8 cellular contexts compared by ENCODE assay signal in genomic region chr12:1830981-1831930, GRCh38. TPM values are rescaled to one million over a fixed set of nuclear protein-coding genes. Genes with fewer than 3 reads are reported as not detected.
DNase-seq lines count a peak whose midpoint lies in the region; ATAC-seq and TF ChIP-seq lines count a peak whose summit lies in the region.

No MANE protein-coding gene starts in this region.

- H3K9me3 Mint-ChIP-seq in Calu3 (ENCODE audit: low read depth, unreplicated experiment) (no peaks in the 10 kb centered on the region), endodermal cell (no peaks in the 10 kb centered on the region)

- intact Hi-C loops in Calu3 (cut with micrococcal nuclease; ENCODE audit: unreplicated experiment) = no loop called here
- intact Hi-C loops in mucosa of descending colon (cut with DNase I, micrococcal nuclease) = no loop called here

- H3K9me3 ChIP-seq in MM.1S (replicated peaks; ENCODE audit: insufficient read depth, low read length) = no peaks in the 10 kb centered on the region
- no peaks in the 10 kb centered on the region for H3K9me3 ChIP-seq in endodermal cell (ENCODE audit: control insufficient read depth, low read length)
- H3K9me3 ChIP-seq in mucosa of descending colon = no peaks in the 10 kb centered on the region
- no peaks in the 10 kb centered on the region for H3K9me3 ChIP-seq in Karpas-422 (ENCODE audit: low read length)

- H3F3A ChIP-seq in MM.1S (ENCODE audit: insufficient read depth, low read length) = no peaks in the 10 kb centered on the region

- H3K27ac Mint-ChIP-seq in Calu3 (ENCODE audit: unreplicated experiment) (no peak overlapping the region), endodermal cell (no peak overlapping the region)

- WGBS in endodermal cell (ENCODE audit: insufficient coverage in 1 of 2, insufficient read length in 1 of 2), 2 experiments = 14 to 31% methylated on average over 10 to 33 of the region's 34 CpGs

- no peaks in the 10 kb centered on the region for H3K9me2 ChIP-seq in MM.1S (replicated peaks; ENCODE audit: insufficient read depth, low read length)
- no peaks in the 10 kb centered on the region for H3K9me2 ChIP-seq in Karpas-422 (replicated peaks; ENCODE audit: insufficient read depth, low read length)

- H4K20me1 ChIP-seq in MM.1S (ENCODE audit: insufficient read depth, low read length) = no peaks in the 10 kb centered on the region
- no peaks in the 10 kb centered on the region for H4K20me1 ChIP-seq in Karpas-422 (ENCODE audit: insufficient read depth, low read depth, low read length)

- CTCF ChIA-PET in Calu3 (lab: Charles Lee) = interaction anchor here (0.7 to 1.0 kb wide), 2 partner anchors 9 to 109 kb away, joined by 4 to 6 read pairs; no protein-coding TSS in a partner anchor

- H3K27me3 Mint-ChIP-seq in Calu3 (ENCODE audit: unreplicated experiment) (peaks cover 98% of the 10 kb centered on the region), endodermal cell (ENCODE audit: insufficient read depth) (peaks cover 35% of the 10 kb centered on the region)

- ATAC-seq in mucosa of descending colon (peak; percentile 77), HG03521 (IDR thresholded peaks at IDR 0.05; ENCODE audit: unreplicated experiment) (no peak)

- no peak overlapping the region for H2AFZ ChIP-seq in MM.1S (ENCODE audit: low read length)
- H2AFZ ChIP-seq in Karpas-422 (ENCODE audit: low read length) = no peak overlapping the region

- no peaks in the 10 kb centered on the region for H3K36me3 ChIP-seq in MM.1S (replicated peaks; ENCODE audit: insufficient read depth, low read length)
- H3K36me3 ChIP-seq in endodermal cell (ENCODE audit: control insufficient read depth, insufficient read depth, low read length) = no peaks in the 10 kb centered on the region
- H3K36me3 ChIP-seq in mucosa of descending colon (ENCODE audit: low read depth) = no peaks in the 10 kb centered on the region
- H3K36me3 ChIP-seq in Karpas-422 (ENCODE audit: insufficient read depth, low read length) = no peaks in the 10 kb centered on the region

- H3K4me1 ChIP-seq in MM.1S (ENCODE audit: low read length) = no peaks in the 10 kb centered on the region
- H3K4me1 ChIP-seq in endodermal cell (ENCODE audit: control insufficient read depth, insufficient read depth, low read length) = no peaks in the 10 kb centered on the region
- H3K4me1 ChIP-seq in mucosa of descending colon (ENCODE audit: low read depth) = no peaks in the 10 kb centered on the region
- H3K4me1 ChIP-seq in Karpas-422 (ENCODE audit: low read length) = peaks cover 8% of the 10 kb centered on the region

- H3K4me1 Mint-ChIP-seq in Calu3 (ENCODE audit: low read depth, unreplicated experiment) = peaks cover 10% of the 10 kb centered on the region
- H3K4me1 Mint-ChIP-seq in endodermal cell = peaks cover 12% of the 10 kb centered on the region

- H3K4me3 ChIP-seq in MM.1S (ENCODE audit: low read length) = no peak overlapping the region
- H3K4me3 ChIP-seq in endodermal cell (ENCODE audit: low read length) = no peak overlapping the region
- no peak overlapping the region for H3K4me3 ChIP-seq in mucosa of descending colon
- H3K4me3 ChIP-seq in Karpas-422 (ENCODE audit: low read length) = no peak overlapping the region

- TF ChIP-seq CTCF in Calu3 (IDR thresholded peaks at IDR 0.05; ENCODE audit: unreplicated experiment) (no peak), MM.1S (IDR thresholded peaks at IDR 0.05; ENCODE audit: low read length) (no peak), endodermal cell (conservative IDR thresholded peaks at IDR 0.05) (no peak), mucosa of descending colon (IDR thresholded peaks at IDR 0.05) (no peak)

- no TSS peak for BruUV-seq in Calu3 (replicated peaks; lab: Mats Ljungman, UMichigan)

- H3K79me2 ChIP-seq in MM.1S (ENCODE audit: low read length) = no peaks in the 10 kb centered on the region
- H3K79me2 ChIP-seq in Karpas-422 (ENCODE audit: low read length) = no peaks in the 10 kb centered on the region

- H3K36me3 Mint-ChIP-seq in Calu3 (ENCODE audit: insufficient read depth, unreplicated experiment) (no peaks in the 10 kb centered on the region), endodermal cell (ENCODE audit: low read depth) (no peaks in the 10 kb centered on the region)

- DNase-seq in Calu3 (peak; percentile 87), MM.1S (peak; percentile 25), endodermal cell (peak; percentile 97), mucosa of descending colon (peak; percentile 55 to 67 (median 67)), SW 1271 (lab: John Stamatoyannopoulos, UW) (no peak), Karpas-422 (no peak), NCI-H524 treated with DMSO at 0.1 percent for 48 hours (lab: John Stamatoyannopoulos, UW) (no peak)

- H3K27ac ChIP-seq in MM.1S (ENCODE audit: low read length) = no peak overlapping the region
- no peak overlapping the region for H3K27ac ChIP-seq in endodermal cell (ENCODE audit: low read depth, low read length)
- H3K27ac ChIP-seq in Karpas-422 (ENCODE audit: low read length) = no peak overlapping the region

- no peak overlapping the region for H3K4me3 Mint-ChIP-seq in Calu3 (ENCODE audit: low read depth, unreplicated experiment)
- no peak overlapping the region for H3K4me3 Mint-ChIP-seq in endodermal cell

- H3K9ac ChIP-seq in MM.1S (ENCODE audit: low read length) (no peak overlapping the region), endodermal cell (ENCODE audit: extremely low read depth, low read length, poor library complexity, severe bottlenecking) (no peak overlapping the region), Karpas-422 (ENCODE audit: low read length) (no peak overlapping the region)

- H3K27me3 ChIP-seq in MM.1S (replicated peaks; ENCODE audit: insufficient read depth, low read length) (peaks cover 94% of the 10 kb centered on the region), endodermal cell (ENCODE audit: control insufficient read depth, insufficient read depth, low read length, poor library complexity, severe bottlenecking) (peaks cover 20% of the 10 kb centered on the region), Karpas-422 (ENCODE audit: low read length) (no peaks in the 10 kb centered on the region)

- H3K4me2 ChIP-seq in MM.1S (ENCODE audit: low read depth, low read length) (no peak overlapping the region), Karpas-422 (ENCODE audit: low read depth, low read length, poor library complexity, severe bottlenecking) (no peak overlapping the region)

RNA-seq across cellular contexts. Expression of gene LRTM2, which starts 10.9 kb away (rescaled TPM):
- total RNA-seq in Calu3 (2022) (not detected in 2 replicates), endodermal cell (under 1 TPM; 0.40 TPM), mucosa of descending colon (not detected)
- 0.25 TPM for polyA plus RNA-seq in endodermal cell (2013, experiment 1 of 2)
- polyA plus RNA-seq in endodermal cell (2013, experiment 2 of 2) = not detected
- total RNA-seq in Karpas-422 (2014; rRNA removed; shearing (Covaris generic); ENCODE audit: low replicate concordance) = not detected in 2 replicates

Comparison
In these comparisons a context has a peak if more than half of its experiments do, and no peak if none do; other contexts are left out.
1. DNase-seq: peak in Calu3 (single experiment), MM.1S (single experiment), endodermal cell (single experiment) and mucosa of descending colon (3 of 3); none in SW 1271 (0 of 2), Karpas-422 (single experiment) and NCI-H524 treated with DMSO at 0.1 percent for 48 hours (single experiment).